In genomic region chr13:95246292-95247082, GRCh38 we compare ENCODE assay signal across 1 cellular context.
TF ChIP-seq lines count a peak whose summit lies in the region.

No MANE protein-coding gene starts in this region.

TF ChIP-seq in K562, 482 proteins besides CTCF, POLR2A, EP300 and RAD21:
- TF ChIP-seq ZBTB40 (IDR thresholded peaks at IDR 0.05) (no peak), ZBTB40 (CRISPR knock-in tag; IDR thresholded peaks at IDR 0.05) (no peak)
